In genomic region chr20:15922556-15922955, GRCh38 we compare ENCODE assay signal across 13 cellular contexts.
DNase-seq lines count a peak whose midpoint lies in the region; ATAC-seq and TF ChIP-seq lines count a peak whose summit lies in the region.
"Had no signal": no experiment of that assay in that cellular context is flagged by ENCODE, and none has a peak within 500 bp of the region (broad histone marks: within the 10 kb centered on the region; RNA-seq: fewer than 3 reads in every experiment).

No MANE protein-coding gene starts in this region.

- DNase-seq in activated B cell treated with CpG ODN at 0.5 μM for 24 hours (no peak), posterior cingulate gyrus (no peak), islet precursor cell (no peak), NCI-H510A (lab: John Stamatoyannopoulos, UW) (no peak)
- DNase-seq in activated effector memory CD4-positive, alpha-beta T cell treated with anti-CD3 and anti-CD28 coated beads, Interleukin-2, amount 50 U/mL, for 16 hours = no peak
- DNase-seq: DMS 273 treated with DMSO at 0.1 percent for 48 hours, hippocampal formation, KBM-7, left ventricle myocardium superior, NCI-H1105 treated with DMSO at 0.1 percent for 48 hours had no signal

- intact Hi-C loops in activated B cell treated with CpG ODN at 0.5 μM for 24 hours (cut with micrococcal nuclease) (loop anchor here (2.0 to 5.0 kb wide), 7 partner anchors 28 to 605 kb away; no protein-coding TSS in a partner anchor), posterior cingulate gyrus (cut with DNase I) (no loop called here)

- H3K4me3 Mint-ChIP-seq in activated B cell treated with CpG ODN at 0.5 μM for 24 hours = peak overlapping the region; percentile 78

- peak overlapping the region; percentile 96 for H3K27ac Mint-ChIP-seq in activated B cell treated with CpG ODN at 0.5 μM for 24 hours

- CTCF ChIA-PET in activated B cell treated with CpG ODN at 0.5 μM for 24 hours (lab: Charles Lee) = no interaction called here

- H3K36me3 Mint-ChIP-seq in activated B cell treated with CpG ODN at 0.5 μM for 24 hours (ENCODE audit: low read depth) = peaks cover 12% of the 10 kb centered on the region

- no peak for TF ChIP-seq CTCF in activated B cell treated with CpG ODN at 0.5 μM for 24 hours (IDR thresholded peaks at IDR 0.05)

- ATAC-seq in GM18858 (IDR thresholded peaks at IDR 0.05; ENCODE audit: unreplicated experiment) (peak; percentile 48), GM21528 (IDR thresholded peaks at IDR 0.05; ENCODE audit: low FRiP score, unreplicated experiment) (peak; percentile 43), HG03103 (IDR thresholded peaks at IDR 0.05; ENCODE audit: low read depth, unreplicated experiment) (peak; percentile 43), activated B cell treated with CpG ODN at 0.5 μM for 24 hours (ENCODE audit: low read depth) (peak; percentile 74)
- ATAC-seq: left ventricle myocardium superior had no signal

- no peaks in the 10 kb centered on the region for H3K27me3 Mint-ChIP-seq in activated B cell treated with CpG ODN at 0.5 μM for 24 hours

- H3K4me1 Mint-ChIP-seq in activated B cell treated with CpG ODN at 0.5 μM for 24 hours = peaks cover 75% of the 10 kb centered on the region

- POLR2A ChIA-PET in activated B cell treated with CpG ODN at 0.5 μM for 24 hours (lab: Charles Lee) = interaction anchor here (0.5 to 2.4 kb wide), 4 partner anchors 11 to 64 kb away, joined by 3 to 12 read pairs (median 8); no protein-coding TSS in a partner anchor

- H3K9me3 Mint-ChIP-seq in activated B cell treated with CpG ODN at 0.5 μM for 24 hours = no peaks in the 10 kb centered on the region
